ENCODE assay signal across 23 cellular contexts in genomic region chr20:38466171-38466570, GRCh38.
"Had no signal": no experiment of that assay in that cellular context is flagged by ENCODE, and none has a peak within 500 bp of the region (broad histone marks: within the 10 kb centered on the region; RNA-seq: fewer than 3 reads in every experiment).

No MANE protein-coding gene starts in this region.

- H3K4me3 ChIP-seq: esophagus squamous epithelium, gastrocnemius medialis, heart right ventricle, left lung, lower lobe of right lung, mucosa of descending colon had no signal

- H3K9me3 ChIP-seq: esophagus squamous epithelium, gastrocnemius medialis, heart right ventricle, left lung, lower lobe of right lung, mucosa of descending colon had no signal

- H3K36me3 ChIP-seq: esophagus squamous epithelium, gastrocnemius medialis, heart right ventricle, left lung, lower lobe of right lung had no signal

- H3K4me1 ChIP-seq: esophagus squamous epithelium, gastrocnemius medialis, heart right ventricle, left lung, lower lobe of right lung had no signal

- H3K27ac ChIP-seq: epithelial cell of prostate, esophagus squamous epithelium, gastrocnemius medialis, heart right ventricle, left lung, lower lobe of right lung had no signal

- DNase-seq: cortex of kidney; effector CD8-positive, alpha-beta T cell; effector memory CD8-positive, alpha-beta T cell; endodermal cell; erythroblast; esophagus squamous epithelium; foreskin fibroblast; foreskin melanocyte; gastrocnemius medialis; glutamatergic neuron; head of caudate nucleus; heart right ventricle; hippocampal formation; left cardiac atrium; left lung; left ventricle myocardium superior; lower lobe of right lung; mesenchymal stem cell; mucosa of descending colon; naive B cell; naive thymus-derived CD8-positive, alpha-beta T cell had no signal

- ATAC-seq: effector memory CD8-positive, alpha-beta T cell; esophagus mucosa; gastrocnemius medialis; heart right ventricle; left cardiac atrium; left lung; left ventricle myocardium superior; lower lobe of right lung; mucosa of descending colon; naive thymus-derived CD8-positive, alpha-beta T cell had no signal

- H3K27me3 ChIP-seq: esophagus squamous epithelium, gastrocnemius medialis, heart right ventricle, left lung had no signal
